Comparison of ENCODE assay signal across 8 cellular contexts in genomic region chr1:150268342-150268705, GRCh38. TPM values are rescaled to one million over a fixed set of nuclear protein-coding genes. Genes with fewer than 3 reads are reported as not detected.
DNase-seq lines count a peak whose midpoint lies in the region; ATAC-seq and TF ChIP-seq lines count a peak whose summit lies in the region.

No MANE protein-coding gene starts in this region.

- H3K27ac Mint-ChIP-seq in activated naive CD4-positive, alpha-beta T cell treated with anti-CD3 and anti-CD28 coated beads for 36 hours = peak overlapping the region; percentile 96
- peak overlapping the region; percentile 99 for H3K27ac Mint-ChIP-seq in glutamatergic neuron (ENCODE audit: unreplicated experiment)
- H3K27ac Mint-ChIP-seq in progenitor cell of endocrine pancreas = peak overlapping the region; percentile 98

- H3K4me3 ChIP-seq in BE2C (ENCODE audit: low read depth, low read length) (peak overlapping the region; percentile 98), OCI-LY3 (ENCODE audit: low read length) (peak overlapping the region; percentile 87)

- H3K9me3 ChIP-seq in BE2C = no peaks in the 10 kb centered on the region
- no peaks in the 10 kb centered on the region for H3K9me3 ChIP-seq in OCI-LY3 (ENCODE audit: insufficient read depth, low read length)

- H4K20me1 ChIP-seq in OCI-LY3 (ENCODE audit: insufficient read depth, low read length) = peaks cover 9% of the 10 kb centered on the region; the same call in 1 of the 2 replicates

- no peaks in the 10 kb centered on the region for H3K9me3 Mint-ChIP-seq in activated naive CD4-positive, alpha-beta T cell treated with anti-CD3 and anti-CD28 coated beads for 36 hours
- H3K9me3 Mint-ChIP-seq in glutamatergic neuron (ENCODE audit: unreplicated experiment) (peaks cover 17% of the 10 kb centered on the region), progenitor cell of endocrine pancreas (ENCODE audit: low read depth) (no peaks in the 10 kb centered on the region)

- H3K4me3 Mint-ChIP-seq in activated naive CD4-positive, alpha-beta T cell treated with anti-CD3 and anti-CD28 coated beads for 36 hours = peak overlapping the region; percentile 89
- H3K4me3 Mint-ChIP-seq in glutamatergic neuron (ENCODE audit: unreplicated experiment) = peak overlapping the region; percentile 93
- H3K4me3 Mint-ChIP-seq in progenitor cell of endocrine pancreas (ENCODE audit: low read depth) = peak overlapping the region; percentile 99

- H3K27ac ChIP-seq in OCI-LY3 (ENCODE audit: low read length) = peak overlapping the region; percentile 77

- H3K4me1 Mint-ChIP-seq in activated naive CD4-positive, alpha-beta T cell treated with anti-CD3 and anti-CD28 coated beads for 36 hours (ENCODE audit: low read depth) = peaks cover 23% of the 10 kb centered on the region
- peaks cover 21% of the 10 kb centered on the region for H3K4me1 Mint-ChIP-seq in glutamatergic neuron (ENCODE audit: low read depth, unreplicated experiment)
- H3K4me1 Mint-ChIP-seq in progenitor cell of endocrine pancreas (ENCODE audit: low read depth) = peaks cover 26% of the 10 kb centered on the region

- no peaks in the 10 kb centered on the region for H3K27me3 ChIP-seq in BE2C
- no peaks in the 10 kb centered on the region for H3K27me3 ChIP-seq in OCI-LY3 (ENCODE audit: low read depth, low read length)

- H3K79me2 ChIP-seq in OCI-LY3 (ENCODE audit: low read length) = peaks cover 21% of the 10 kb centered on the region

- peaks cover 20% of the 10 kb centered on the region for H3K36me3 Mint-ChIP-seq in activated naive CD4-positive, alpha-beta T cell treated with anti-CD3 and anti-CD28 coated beads for 36 hours (ENCODE audit: low read depth)
- no peaks in the 10 kb centered on the region for H3K36me3 Mint-ChIP-seq in glutamatergic neuron (ENCODE audit: unreplicated experiment)
- peaks cover 6% of the 10 kb centered on the region for H3K36me3 Mint-ChIP-seq in progenitor cell of endocrine pancreas (ENCODE audit: insufficient read depth)

- no peaks in the 10 kb centered on the region for H3K27me3 Mint-ChIP-seq in activated naive CD4-positive, alpha-beta T cell treated with anti-CD3 and anti-CD28 coated beads for 36 hours (ENCODE audit: low read depth)
- H3K27me3 Mint-ChIP-seq in glutamatergic neuron (ENCODE audit: unreplicated experiment) (peaks cover 9% of the 10 kb centered on the region), progenitor cell of endocrine pancreas (no peaks in the 10 kb centered on the region)

- no peaks in the 10 kb centered on the region for H3K4me1 ChIP-seq in BE2C
- peaks cover 43% of the 10 kb centered on the region for H3K4me1 ChIP-seq in OCI-LY3 (ENCODE audit: low read length)

- H3K36me3 ChIP-seq in BE2C (peaks cover 20% of the 10 kb centered on the region), OCI-LY3 (replicated peaks; ENCODE audit: low read depth, low read length) (peaks cover 29% of the 10 kb centered on the region)

- peak overlapping the region; percentile 24; the same call in 1 of the 2 replicates for H2AFZ ChIP-seq in OCI-LY3 (ENCODE audit: low read depth, low read length)

- H3K4me2 ChIP-seq in OCI-LY3 (ENCODE audit: low read length) = peak overlapping the region; percentile 99

- DNase-seq in BE2C (no peak), glutamatergic neuron (no peak), progenitor cell of endocrine pancreas (ENCODE audit: low spot score, unreplicated experiment) (no peak), ecto neural progenitor cell (ENCODE audit: low spot score) (no peak)
- peak; percentile 52 for DNase-seq in activated naive CD4-positive, alpha-beta T cell treated with anti-CD3 and anti-CD28 coated beads for 36 hours

- ATAC-seq in GM21576 (IDR thresholded peaks at IDR 0.05; ENCODE audit: unreplicated experiment) = peak; percentile 18
- ATAC-seq in GM21619 (IDR thresholded peaks at IDR 0.05; ENCODE audit: unreplicated experiment) = no peak

- peak overlapping the region; percentile 97 for H3K9ac ChIP-seq in OCI-LY3 (ENCODE audit: low read length)

- intact Hi-C loops in activated naive CD4-positive, alpha-beta T cell treated with anti-CD3 and anti-CD28 coated beads for 36 hours (cut with micrococcal nuclease) = loop anchor here (2.0 kb wide), 1 partner anchor 24 kb away; the partner anchor contains the start of gene MRPS21

- CTCF ChIA-PET in activated naive CD4-positive, alpha-beta T cell treated with anti-CD3 and anti-CD28 coated beads for 36 hours (lab: Charles Lee) = interaction anchor here (2.9 kb wide), 1 partner anchor 13 kb away, joined by 12 read pairs; no protein-coding TSS in a partner anchor

- TF ChIP-seq CTCF in BE2C (IDR thresholded peaks at IDR 0.05; ENCODE audit: low read depth, low read length) (no peak), OCI-LY3 (IDR thresholded peaks at IDR 0.05; ENCODE audit: low read depth, low read length) (no peak), glutamatergic neuron (IDR thresholded peaks at IDR 0.05; ENCODE audit: partially characterized antibody, unreplicated experiment) (no peak), progenitor cell of endocrine pancreas (IDR thresholded peaks at IDR 0.05; ENCODE audit: unreplicated experiment) (no peak)

RNA-seq across cellular contexts. Expression of gene APH1A, which starts 0.5 kb away (rescaled TPM):
- 136 TPM for polyA plus RNA-seq in BE2C (2012; ENCODE audit: insufficient read depth, insufficient read length, low read depth)
- total RNA-seq in activated naive CD4-positive, alpha-beta T cell treated with anti-CD3 and anti-CD28 coated beads for 36 hours = 10 to 100 TPM; 71.2 to 75.7 TPM
- total RNA-seq in glutamatergic neuron (ENCODE audit: unreplicated experiment) = 94.2 TPM
- 129 and 136 TPM in 2 replicates for total RNA-seq in progenitor cell of endocrine pancreas

RNA-seq across cellular contexts. Expression of gene C1orf54, which starts 4.3 kb away (rescaled TPM):
- polyA plus RNA-seq in BE2C (2012; ENCODE audit: insufficient read depth, insufficient read length, low read depth) = 1.6 TPM
- under 1 TPM; 0.41 to 0.86 TPM for total RNA-seq in activated naive CD4-positive, alpha-beta T cell treated with anti-CD3 and anti-CD28 coated beads for 36 hours
- total RNA-seq in glutamatergic neuron (ENCODE audit: unreplicated experiment) (1.3 TPM), progenitor cell of endocrine pancreas (2.0 and 2.9 TPM in 2 replicates)

RNA-seq across cellular contexts. Expression of gene CA14, which starts 10.8 kb away (rescaled TPM):
- polyA plus RNA-seq in BE2C (2012; ENCODE audit: insufficient read depth, insufficient read length, low read depth) = 2.8 TPM
- total RNA-seq in activated naive CD4-positive, alpha-beta T cell treated with anti-CD3 and anti-CD28 coated beads for 36 hours = not detected
- total RNA-seq in glutamatergic neuron (ENCODE audit: unreplicated experiment) (1.5 TPM), progenitor cell of endocrine pancreas (13.1 and 16.6 TPM in 2 replicates)

RNA-seq across cellular contexts. Expression of gene CIART, which starts 14.0 kb away (rescaled TPM):
- polyA plus RNA-seq in BE2C (2012; ENCODE audit: insufficient read depth, insufficient read length, low read depth) = 7.3 TPM
- total RNA-seq in activated naive CD4-positive, alpha-beta T cell treated with anti-CD3 and anti-CD28 coated beads for 36 hours = 1 to 10 TPM in 1 of 2 experiments, under 1 TPM in 1; 0.84 to 1.0 TPM
- total RNA-seq in glutamatergic neuron (ENCODE audit: unreplicated experiment) (4.7 TPM), progenitor cell of endocrine pancreas (1.9 and 2.7 TPM in 2 replicates)

RNA-seq across cellular contexts. Expression of gene MRPS21, which starts 25.3 kb away (rescaled TPM):
- polyA plus RNA-seq in BE2C (2012; ENCODE audit: insufficient read depth, insufficient read length, low read depth) = 158 TPM
- 10 to 100 TPM; 80.3 to 83.8 TPM for total RNA-seq in activated naive CD4-positive, alpha-beta T cell treated with anti-CD3 and anti-CD28 coated beads for 36 hours
- total RNA-seq in glutamatergic neuron (ENCODE audit: unreplicated experiment) (115 TPM), progenitor cell of endocrine pancreas (68.4 and 69.4 TPM in 2 replicates)
